ENCODE assay signal across 1 cellular context in the genomic region with DNA sequence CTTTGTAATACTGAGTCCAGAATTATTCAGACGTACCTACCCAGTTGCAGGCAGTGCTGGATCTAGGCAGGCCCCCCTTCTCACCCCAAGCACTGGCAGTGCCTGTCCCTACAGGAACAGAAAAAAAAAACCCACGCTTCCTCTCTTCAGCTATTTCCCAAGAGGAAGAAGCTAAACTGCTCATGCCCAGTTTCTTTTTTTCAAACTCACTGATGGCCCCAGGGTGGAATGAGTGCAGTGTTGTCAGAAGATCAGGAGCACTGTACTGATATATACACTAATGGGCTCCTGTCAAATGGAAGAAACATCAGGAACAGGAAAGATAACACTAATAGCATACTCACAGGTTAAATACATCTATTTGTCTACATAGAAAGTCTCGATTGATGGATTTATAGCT.
TF ChIP-seq lines count a peak whose summit lies in the region.

No MANE protein-coding gene starts in this region.

TF ChIP-seq in WTC11, 78 proteins besides CTCF, POLR2A, EP300 and RAD21 (continued from another document):
- TF ChIP-seq SMAD4 (CRISPR knock-in tag; IDR thresholded peaks at IDR 0.05): no peak
- TF ChIP-seq, protein P1, sequence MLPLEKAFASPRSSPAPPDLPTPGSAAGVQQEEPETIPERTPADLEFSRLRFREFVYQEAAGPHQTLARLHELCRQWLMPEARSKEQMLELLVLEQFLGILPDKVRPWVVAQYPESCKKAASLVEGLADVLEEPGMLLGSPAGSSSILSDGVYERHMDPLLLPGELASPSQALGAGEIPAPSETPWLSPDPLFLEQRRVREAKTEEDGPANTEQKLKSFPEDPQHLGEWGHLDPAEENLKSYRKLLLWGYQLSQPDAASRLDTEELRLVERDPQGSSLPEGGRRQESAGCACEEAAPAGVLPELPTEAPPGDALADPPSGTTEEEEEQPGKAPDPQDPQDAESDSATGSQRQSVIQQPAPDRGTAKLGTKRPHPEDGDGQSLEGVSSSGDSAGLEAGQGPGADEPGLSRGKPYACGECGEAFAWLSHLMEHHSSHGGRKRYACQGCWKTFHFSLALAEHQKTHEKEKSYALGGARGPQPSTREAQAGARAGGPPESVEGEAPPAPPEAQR (CRISPR knock-in tag; IDR thresholded peaks at IDR 0.05): no peak
- TF ChIP-seq ELF4 (CRISPR knock-in tag; IDR thresholded peaks at IDR 0.05; ENCODE audit: low read depth): no peak
- no peak for TF ChIP-seq JAZF1 (CRISPR knock-in tag; IDR thresholded peaks at IDR 0.05)
- TF ChIP-seq, protein P2, sequence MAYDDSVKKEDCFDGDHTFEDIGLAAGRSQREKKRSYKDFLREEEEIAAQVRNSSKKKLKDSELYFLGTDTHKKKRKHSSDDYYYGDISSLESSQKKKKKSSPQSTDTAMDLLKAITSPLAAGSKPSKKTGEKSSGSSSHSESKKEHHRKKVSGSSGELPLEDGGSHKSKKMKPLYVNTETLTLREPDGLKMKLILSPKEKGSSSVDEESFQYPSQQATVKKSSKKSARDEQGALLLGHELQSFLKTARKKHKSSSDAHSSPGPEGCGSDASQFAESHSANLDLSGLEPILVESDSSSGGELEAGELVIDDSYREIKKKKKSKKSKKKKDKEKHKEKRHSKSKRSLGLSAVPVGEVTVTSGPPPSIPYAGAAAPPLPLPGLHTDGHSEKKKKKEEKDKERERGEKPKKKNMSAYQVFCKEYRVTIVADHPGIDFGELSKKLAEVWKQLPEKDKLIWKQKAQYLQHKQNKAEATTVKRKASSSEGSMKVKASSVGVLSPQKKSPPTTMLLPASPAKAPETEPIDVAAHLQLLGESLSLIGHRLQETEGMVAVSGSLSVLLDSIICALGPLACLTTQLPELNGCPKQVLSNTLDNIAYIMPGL (CRISPR knock-in tag; IDR thresholded peaks at IDR 0.05): no peak
- TF ChIP-seq, protein P3, sequence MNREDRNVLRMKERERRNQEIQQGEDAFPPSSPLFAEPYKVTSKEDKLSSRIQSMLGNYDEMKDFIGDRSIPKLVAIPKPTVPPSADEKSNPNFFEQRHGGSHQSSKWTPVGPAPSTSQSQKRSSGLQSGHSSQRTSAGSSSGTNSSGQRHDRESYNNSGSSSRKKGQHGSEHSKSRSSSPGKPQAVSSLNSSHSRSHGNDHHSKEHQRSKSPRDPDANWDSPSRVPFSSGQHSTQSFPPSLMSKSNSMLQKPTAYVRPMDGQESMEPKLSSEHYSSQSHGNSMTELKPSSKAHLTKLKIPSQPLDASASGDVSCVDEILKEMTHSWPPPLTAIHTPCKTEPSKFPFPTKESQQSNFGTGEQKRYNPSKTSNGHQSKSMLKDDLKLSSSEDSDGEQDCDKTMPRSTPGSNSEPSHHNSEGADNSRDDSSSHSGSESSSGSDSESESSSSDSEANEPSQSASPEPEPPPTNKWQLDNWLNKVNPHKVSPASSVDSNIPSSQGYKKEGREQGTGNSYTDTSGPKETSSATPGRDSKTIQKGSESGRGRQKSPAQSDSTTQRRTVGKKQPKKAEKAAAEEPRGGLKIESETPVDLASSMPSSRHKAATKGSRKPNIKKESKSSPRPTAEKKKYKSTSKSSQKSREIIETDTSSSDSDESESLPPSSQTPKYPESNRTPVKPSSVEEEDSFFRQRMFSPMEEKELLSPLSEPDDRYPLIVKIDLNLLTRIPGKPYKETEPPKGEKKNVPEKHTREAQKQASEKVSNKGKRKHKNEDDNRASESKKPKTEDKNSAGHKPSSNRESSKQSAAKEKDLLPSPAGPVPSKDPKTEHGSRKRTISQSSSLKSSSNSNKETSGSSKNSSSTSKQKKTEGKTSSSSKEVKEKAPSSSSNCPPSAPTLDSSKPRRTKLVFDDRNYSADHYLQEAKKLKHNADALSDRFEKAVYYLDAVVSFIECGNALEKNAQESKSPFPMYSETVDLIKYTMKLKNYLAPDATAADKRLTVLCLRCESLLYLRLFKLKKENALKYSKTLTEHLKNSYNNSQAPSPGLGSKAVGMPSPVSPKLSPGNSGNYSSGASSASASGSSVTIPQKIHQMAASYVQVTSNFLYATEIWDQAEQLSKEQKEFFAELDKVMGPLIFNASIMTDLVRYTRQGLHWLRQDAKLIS (CRISPR knock-in tag; IDR thresholded peaks at IDR 0.05; ENCODE audit: borderline replicate concordance): no peak
- no peak for TF ChIP-seq RELA (CRISPR knock-in tag; IDR thresholded peaks at IDR 0.05; ENCODE audit: borderline replicate concordance)
- no peak for TF ChIP-seq ZNF671 (CRISPR knock-in tag; IDR thresholded peaks at IDR 0.05)
- no peak for TF ChIP-seq NR1H2 (CRISPR knock-in tag; IDR thresholded peaks at IDR 0.05)
- TF ChIP-seq TP53 (CRISPR knock-in tag; IDR thresholded peaks at IDR 0.05): no peak
- TF ChIP-seq, protein P4, sequence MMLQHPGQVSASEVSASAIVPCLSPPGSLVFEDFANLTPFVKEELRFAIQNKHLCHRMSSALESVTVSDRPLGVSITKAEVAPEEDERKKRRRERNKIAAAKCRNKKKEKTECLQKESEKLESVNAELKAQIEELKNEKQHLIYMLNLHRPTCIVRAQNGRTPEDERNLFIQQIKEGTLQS (CRISPR knock-in tag; conservative IDR thresholded peaks at IDR 0.05): no peak
- no peak for TF ChIP-seq ZNF512 (CRISPR knock-in tag; IDR thresholded peaks at IDR 0.05; ENCODE audit: borderline replicate concordance)
- TF ChIP-seq, protein P5, sequence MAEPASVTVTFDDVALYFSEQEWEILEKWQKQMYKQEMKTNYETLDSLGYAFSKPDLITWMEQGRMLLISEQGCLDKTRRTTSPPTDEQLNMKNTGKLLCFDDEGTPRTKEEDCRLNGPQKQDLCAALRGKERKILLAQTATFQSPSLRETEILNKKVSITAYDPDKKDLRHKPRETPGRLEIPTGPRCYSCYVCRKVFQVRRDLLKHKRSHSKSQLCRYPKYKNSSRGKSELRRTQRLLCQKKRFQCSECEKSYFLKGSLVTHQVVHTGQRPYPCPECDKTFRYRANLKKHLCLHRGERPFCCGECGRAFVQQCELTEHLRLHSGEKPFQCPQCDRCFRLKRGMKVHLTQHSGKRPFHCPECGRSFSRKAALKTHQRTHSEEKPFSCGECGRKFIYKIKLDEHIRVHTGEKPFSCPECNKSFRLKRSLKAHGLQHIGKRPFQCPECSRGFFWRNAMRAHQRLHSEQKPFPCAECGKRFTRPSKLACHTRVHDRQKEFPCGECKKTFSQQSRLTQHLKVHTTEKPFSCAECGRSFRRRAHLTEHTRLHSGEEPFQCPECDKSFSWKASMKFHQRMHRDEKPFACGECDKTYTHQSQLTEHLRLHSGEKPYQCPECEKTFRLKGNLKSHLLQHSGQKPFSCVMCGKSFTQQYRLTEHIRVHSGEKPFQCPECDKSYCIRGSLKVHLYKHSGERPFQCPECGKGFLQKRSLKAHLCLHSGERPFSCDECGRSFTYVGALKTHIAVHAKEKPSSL (CRISPR knock-in tag; conservative IDR thresholded peaks at IDR 0.05): no peak
- TF ChIP-seq ZNF219 (CRISPR knock-in tag; IDR thresholded peaks at IDR 0.05; ENCODE audit: borderline replicate concordance): no peak
- TF ChIP-seq, protein P6, sequence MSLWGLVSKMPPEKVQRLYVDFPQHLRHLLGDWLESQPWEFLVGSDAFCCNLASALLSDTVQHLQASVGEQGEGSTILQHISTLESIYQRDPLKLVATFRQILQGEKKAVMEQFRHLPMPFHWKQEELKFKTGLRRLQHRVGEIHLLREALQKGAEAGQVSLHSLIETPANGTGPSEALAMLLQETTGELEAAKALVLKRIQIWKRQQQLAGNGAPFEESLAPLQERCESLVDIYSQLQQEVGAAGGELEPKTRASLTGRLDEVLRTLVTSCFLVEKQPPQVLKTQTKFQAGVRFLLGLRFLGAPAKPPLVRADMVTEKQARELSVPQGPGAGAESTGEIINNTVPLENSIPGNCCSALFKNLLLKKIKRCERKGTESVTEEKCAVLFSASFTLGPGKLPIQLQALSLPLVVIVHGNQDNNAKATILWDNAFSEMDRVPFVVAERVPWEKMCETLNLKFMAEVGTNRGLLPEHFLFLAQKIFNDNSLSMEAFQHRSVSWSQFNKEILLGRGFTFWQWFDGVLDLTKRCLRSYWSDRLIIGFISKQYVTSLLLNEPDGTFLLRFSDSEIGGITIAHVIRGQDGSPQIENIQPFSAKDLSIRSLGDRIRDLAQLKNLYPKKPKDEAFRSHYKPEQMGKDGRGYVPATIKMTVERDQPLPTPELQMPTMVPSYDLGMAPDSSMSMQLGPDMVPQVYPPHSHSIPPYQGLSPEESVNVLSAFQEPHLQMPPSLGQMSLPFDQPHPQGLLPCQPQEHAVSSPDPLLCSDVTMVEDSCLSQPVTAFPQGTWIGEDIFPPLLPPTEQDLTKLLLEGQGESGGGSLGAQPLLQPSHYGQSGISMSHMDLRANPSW (CRISPR knock-in tag; conservative IDR thresholded peaks at IDR 0.05; ENCODE audit: low read depth): no peak
- TF ChIP-seq, protein P7, sequence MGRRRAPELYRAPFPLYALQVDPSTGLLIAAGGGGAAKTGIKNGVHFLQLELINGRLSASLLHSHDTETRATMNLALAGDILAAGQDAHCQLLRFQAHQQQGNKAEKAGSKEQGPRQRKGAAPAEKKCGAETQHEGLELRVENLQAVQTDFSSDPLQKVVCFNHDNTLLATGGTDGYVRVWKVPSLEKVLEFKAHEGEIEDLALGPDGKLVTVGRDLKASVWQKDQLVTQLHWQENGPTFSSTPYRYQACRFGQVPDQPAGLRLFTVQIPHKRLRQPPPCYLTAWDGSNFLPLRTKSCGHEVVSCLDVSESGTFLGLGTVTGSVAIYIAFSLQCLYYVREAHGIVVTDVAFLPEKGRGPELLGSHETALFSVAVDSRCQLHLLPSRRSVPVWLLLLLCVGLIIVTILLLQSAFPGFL (CRISPR knock-in tag; IDR thresholded peaks at IDR 0.05; ENCODE audit: borderline replicate concordance): no peak
- TF ChIP-seq, protein P8, sequence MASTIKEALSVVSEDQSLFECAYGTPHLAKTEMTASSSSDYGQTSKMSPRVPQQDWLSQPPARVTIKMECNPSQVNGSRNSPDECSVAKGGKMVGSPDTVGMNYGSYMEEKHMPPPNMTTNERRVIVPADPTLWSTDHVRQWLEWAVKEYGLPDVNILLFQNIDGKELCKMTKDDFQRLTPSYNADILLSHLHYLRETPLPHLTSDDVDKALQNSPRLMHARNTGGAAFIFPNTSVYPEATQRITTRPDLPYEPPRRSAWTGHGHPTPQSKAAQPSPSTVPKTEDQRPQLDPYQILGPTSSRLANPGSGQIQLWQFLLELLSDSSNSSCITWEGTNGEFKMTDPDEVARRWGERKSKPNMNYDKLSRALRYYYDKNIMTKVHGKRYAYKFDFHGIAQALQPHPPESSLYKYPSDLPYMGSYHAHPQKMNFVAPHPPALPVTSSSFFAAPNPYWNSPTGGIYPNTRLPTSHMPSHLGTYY (CRISPR knock-in tag; IDR thresholded peaks at IDR 0.05): no peak
- TF ChIP-seq CBFB (CRISPR knock-in tag; IDR thresholded peaks at IDR 0.05; ENCODE audit: low read depth): no peak
